In genomic region chr11:101863361-101863760, GRCh38 we compare ENCODE assay signal across 1 cellular context.
TF ChIP-seq lines count a peak whose summit lies in the region.

No MANE protein-coding gene starts in this region.

TF ChIP-seq in IMR-90, 13 proteins besides CTCF, POLR2A, EP300 and RAD21:
- TF ChIP-seq MAZ (IDR thresholded peaks at IDR 0.05; ENCODE audit: borderline replicate concordance, low read depth, low read length): no peak
- no peak for TF ChIP-seq FOS (IDR thresholded peaks at IDR 0.05; ENCODE audit: low read depth, low read length)
- TF ChIP-seq USF2 (IDR thresholded peaks at IDR 0.05; ENCODE audit: low read depth, low read length): no peak
- no peak for TF ChIP-seq BHLHE40 (IDR thresholded peaks at IDR 0.05; ENCODE audit: low read depth, low read length)
- no peak for TF ChIP-seq SMC3 (IDR thresholded peaks at IDR 0.05; ENCODE audit: low read depth, low read length)
- no peak for TF ChIP-seq MXI1 (IDR thresholded peaks at IDR 0.05; ENCODE audit: borderline replicate concordance, low read depth, low read length)
- TF ChIP-seq RFX5 (IDR thresholded peaks at IDR 0.05; ENCODE audit: low read depth, low read length): no peak
- no peak for TF ChIP-seq CEBPB (IDR thresholded peaks at IDR 0.05; ENCODE audit: low read depth, low read length)
- no peak for TF ChIP-seq NFE2L2 (IDR thresholded peaks at IDR 0.05; ENCODE audit: low read depth, low read length)
- no peak for TF ChIP-seq ELK1 (IDR thresholded peaks at IDR 0.05; ENCODE audit: borderline replicate concordance, low read depth, low read length)
- TF ChIP-seq MAFK (IDR thresholded peaks at IDR 0.05; ENCODE audit: low read depth, low read length): no peak
- TF ChIP-seq RCOR1 (IDR thresholded peaks at IDR 0.05; ENCODE audit: insufficient replicate concordance, low read length): no peak
